Comparison of ENCODE assay signal across 11 cellular contexts in genomic region chr4:15410750-15411149, GRCh38. TPM values are rescaled to one million over a fixed set of nuclear protein-coding genes. Genes with fewer than 3 reads are reported as not detected.
DNase-seq lines count a peak whose midpoint lies in the region; ATAC-seq and TF ChIP-seq lines count a peak whose summit lies in the region.
"Had no signal": no experiment of that assay in that cellular context is flagged by ENCODE, and none has a peak within 500 bp of the region (broad histone marks: within the 10 kb centered on the region; RNA-seq: fewer than 3 reads in every experiment).

No MANE protein-coding gene starts in this region.

- 2 to 7% (median 5%) methylated on average over 6 of the region's 6 CpGs for WGBS in spleen, 5 donors
- WGBS in neuronal stem cell (ENCODE audit: extremely low coverage in 2 of 2, insufficient read length in 2 of 2, insufficient replicate concordance in 1 of 2), 2 donors, result no CpG with 5 or more reads among the region's 6 CpGs
- WGBS in gastroesophageal sphincter (ENCODE audit: low coverage in 1 of 2), 2 donors, result 19 to 42% methylated on average over 4 to 6 of the region's 6 CpGs

- no peak overlapping the region for H3K4me2 ChIP-seq in neuronal stem cell (ENCODE audit: insufficient read depth, low read length, poor library complexity, severe bottlenecking)

- H3K79me1 ChIP-seq in neuronal stem cell (ENCODE audit: low read depth, low read length), result no peaks in the 10 kb centered on the region

- H3K9me3 ChIP-seq in spleen, result no peaks in the 10 kb centered on the region
- no peaks in the 10 kb centered on the region for H3K9me3 ChIP-seq in neuronal stem cell (replicated peaks in 1 of 2; ENCODE audit: control insufficient read depth in 2 of 2, insufficient read depth in 1 of 2, low read depth in 1 of 2, low read length in 2 of 2)
- H3K9me3 ChIP-seq in gastroesophageal sphincter, result no peaks in the 10 kb centered on the region

- peak in 1 of 2 donors; percentile 12 for DNase-seq in activated T-cell treated with anti-CD3 and anti-CD28 coated beads, Interleukin-2, amount 50 U/mL, for 72 hours
- DNase-seq in activated T-cell treated with anti-CD3 and anti-CD28 coated beads, Interleukin-2, amount 50 U/mL, for 1 hour, result no peak
- peak; percentile 73 for DNase-seq in NB4 (ENCODE audit: low read depth)
- peak; percentile 6 for DNase-seq in central memory CD4-positive, alpha-beta T cell
- DNase-seq in spleen, result no peak
- DNase-seq in neuronal stem cell (ENCODE audit: low spot score), result no peak
- no peak for DNase-seq in MCF 10A (ENCODE audit: unreplicated experiment)
- DNase-seq: activated effector memory CD4-positive, alpha-beta T cell treated with Interleukin-2 at 50 U/mL for 16 hours; NCI-H1092 treated with DMSO at 0.1 percent for 48 hours had no signal

- H3K27ac ChIP-seq in spleen, result peak overlapping the region; percentile 51 to 86 (median 78)
- H3K27ac ChIP-seq in neuronal stem cell (replicated peaks; ENCODE audit: low read length), result no peak overlapping the region
- H3K27ac ChIP-seq in gastroesophageal sphincter, result peak overlapping the region in 2 of 4 donors; percentile 35 to 57

- no peaks in the 10 kb centered on the region for H3K36me3 Mint-ChIP-seq in activated T-cell treated with anti-CD3 and anti-CD28 coated beads, Interleukin-2, amount 50 U/mL, for 72 hours (ENCODE audit: insufficient read depth in 2 of 2)
- H3K36me3 Mint-ChIP-seq in MCF 10A (ENCODE audit: insufficient read depth, unreplicated experiment), result no peaks in the 10 kb centered on the region

- H2BK12ac ChIP-seq in neuronal stem cell (ENCODE audit: low read length), result no peak overlapping the region

- H4K91ac ChIP-seq in neuronal stem cell (ENCODE audit: low read depth, low read length, poor library complexity), result no peak overlapping the region

- H2AK5ac ChIP-seq in neuronal stem cell (ENCODE audit: low read depth, low read length), result no peak overlapping the region

- no peak overlapping the region for H2BK15ac ChIP-seq in neuronal stem cell (ENCODE audit: low read length)

- H2AFZ ChIP-seq in neuronal stem cell (ENCODE audit: low read length), result no peak overlapping the region

- H3K27ac Mint-ChIP-seq in activated T-cell treated with anti-CD3 and anti-CD28 coated beads, Interleukin-2, amount 50 U/mL, for 72 hours, result peak overlapping the region; percentile 31
- no peak overlapping the region for H3K27ac Mint-ChIP-seq in MCF 10A (ENCODE audit: low read depth, unreplicated experiment)

- TF ChIP-seq CTCF in NB4 (IDR thresholded peaks at IDR 0.05; ENCODE audit: low read depth, low read length) (no peak), spleen (IDR thresholded peaks at IDR 0.05 in 8 of 11, conservative IDR thresholded peaks at IDR 0.05 in 3 of 11) (peak in 2 of 11 experiments; percentile 24 to 34), gastroesophageal sphincter (IDR thresholded peaks at IDR 0.05) (no peak), MCF 10A (IDR thresholded peaks at IDR 0.05; ENCODE audit: unreplicated experiment) (no peak)

- H3K27me3 ChIP-seq in spleen (replicated peaks in 1 of 7) (no peaks in the 10 kb centered on the region), neuronal stem cell (ENCODE audit: control insufficient read depth in 3 of 3, insufficient read depth in 3 of 3, low read depth in 1 of 3, low read length in 3 of 3) (no peaks in the 10 kb centered on the region), gastroesophageal sphincter (no peaks in the 10 kb centered on the region)

- H3K4ac ChIP-seq in neuronal stem cell (ENCODE audit: low read length), result no peak overlapping the region

- POLR2A ChIA-PET in MCF 10A (lab: Yijun Ruan, JAX), result no interaction called here

- H3K4me3 ChIP-seq in NB4 (ENCODE audit: low read depth, low read length) (peak overlapping the region; percentile 0), spleen (peak overlapping the region in 1 of 8 donors; percentile 43), neuronal stem cell (ENCODE audit: low read length in 2 of 2) (no peak overlapping the region), gastroesophageal sphincter (no peak overlapping the region)

- H3K4me3 Mint-ChIP-seq in activated T-cell treated with anti-CD3 and anti-CD28 coated beads, Interleukin-2, amount 50 U/mL, for 72 hours, result peak overlapping the region; percentile 54 to 73
- no peak overlapping the region for H3K4me3 Mint-ChIP-seq in MCF 10A (ENCODE audit: unreplicated experiment)

- H3K14ac ChIP-seq in neuronal stem cell (ENCODE audit: low read length), result no peak overlapping the region

- H3K23ac ChIP-seq in neuronal stem cell (ENCODE audit: low read depth, low read length, poor library complexity), result no peak overlapping the region

- H4K8ac ChIP-seq in neuronal stem cell (ENCODE audit: low read depth, low read length), result no peak overlapping the region

- H2BK5ac ChIP-seq in neuronal stem cell (ENCODE audit: low read length), result no peak overlapping the region

- no TSS peak for BruUV-seq in MCF 10A (replicated peaks; lab: Mats Ljungman, UMichigan)

- ATAC-seq in activated T-cell treated with anti-CD3 and anti-CD28 coated beads, Interleukin-2, amount 50 U/mL, for 72 hours (replicated peaks in 1 of 2), result peak in 1 of 2 donors; percentile 58
- no peak for ATAC-seq in gastroesophageal sphincter

- no peaks in the 10 kb centered on the region for H3K27me3 Mint-ChIP-seq in activated T-cell treated with anti-CD3 and anti-CD28 coated beads, Interleukin-2, amount 50 U/mL, for 72 hours (ENCODE audit: low read depth)
- H3K27me3 Mint-ChIP-seq in MCF 10A (ENCODE audit: insufficient read depth, unreplicated experiment), result no peaks in the 10 kb centered on the region

- peaks cover 49% of the 10 kb centered on the region for H3K4me1 Mint-ChIP-seq in activated T-cell treated with anti-CD3 and anti-CD28 coated beads, Interleukin-2, amount 50 U/mL, for 72 hours (ENCODE audit: low read depth)
- peaks cover 5% of the 10 kb centered on the region for H3K4me1 Mint-ChIP-seq in MCF 10A (ENCODE audit: insufficient read depth, unreplicated experiment)

- H3K9ac ChIP-seq in neuronal stem cell (ENCODE audit: low read depth, low read length, poor library complexity), result no peak overlapping the region

- no peak overlapping the region for H3K18ac ChIP-seq in neuronal stem cell (ENCODE audit: low read length)

- no peak for TF ChIP-seq POLR2A in NB4 (IDR thresholded peaks at IDR 0.05; ENCODE audit: extremely low read depth, insufficient read length)
- no peak for TF ChIP-seq POLR2A in spleen (IDR thresholded peaks at IDR 0.05)
- TF ChIP-seq POLR2A in gastroesophageal sphincter (IDR thresholded peaks at IDR 0.05), result no peak

- H3K36me3 ChIP-seq in spleen, result no peaks in the 10 kb centered on the region
- no peaks in the 10 kb centered on the region for H3K36me3 ChIP-seq in neuronal stem cell (replicated peaks in 1 of 2; ENCODE audit: control insufficient read depth in 2 of 2, insufficient read depth in 2 of 2, low read length in 2 of 2)
- no peaks in the 10 kb centered on the region for H3K36me3 ChIP-seq in gastroesophageal sphincter

- no peaks in the 10 kb centered on the region for H3K9me3 Mint-ChIP-seq in activated T-cell treated with anti-CD3 and anti-CD28 coated beads, Interleukin-2, amount 50 U/mL, for 72 hours
- peaks cover 7% of the 10 kb centered on the region for H3K9me3 Mint-ChIP-seq in MCF 10A (ENCODE audit: unreplicated experiment)

- CTCF ChIA-PET in MCF 10A (lab: Yijun Ruan, JAX), result no interaction called here

- no peak overlapping the region for H2BK120ac ChIP-seq in neuronal stem cell (ENCODE audit: low read depth, low read length)

- no peak for TF ChIP-seq EP300 in gastroesophageal sphincter (IDR thresholded peaks at IDR 0.05)

- H3K4me1 ChIP-seq in spleen (peaks cover 18 to 75% (median 51%) of the 10 kb centered on the region in 6 donors), neuronal stem cell (ENCODE audit: control insufficient read depth in 2 of 2, insufficient read depth in 1 of 2, low read depth in 1 of 2, low read length in 2 of 2) (no peaks in the 10 kb centered on the region), gastroesophageal sphincter (peaks cover 7 to 47% (median 15%) of the 10 kb centered on the region in 3 donors)

- intact Hi-C loops in spleen (cut with DNase I; ENCODE audit: low total_unique reads) (no loop called here), MCF 10A (cut with micrococcal nuclease) (no loop called here)

RNA-seq across cellular contexts. Expression of gene C1QTNF7, which starts 17.1 kb away (rescaled TPM):
- total RNA-seq in activated T-cell treated with anti-CD3 and anti-CD28 coated beads, Interleukin-2, amount 50 U/mL, for 72 hours, result not detected
- total RNA-seq in spleen (10 to 100 TPM in 4 of 7 donors, 1 to 10 TPM in 3; 3.6 to 22.5 (median 10.8) TPM), gastroesophageal sphincter (10 to 100 TPM; 21.1 to 52.1 (median 37.6) TPM), MCF 10A (2022) (not detected in 2 replicates)
- under 1 TPM; 0.74 to 0.99 (median 0.76) TPM for polyA plus RNA-seq in spleen
- not detected for polyA plus RNA-seq in neuronal stem cell (2013, experiment 1 of 2)
- not detected for polyA plus RNA-seq in neuronal stem cell (2013, experiment 2 of 2)
- polyA plus RNA-seq: neural cell had no signal

RNA-seq across cellular contexts. Expression of gene CC2D2A, which starts 58.9 kb away (rescaled TPM):
- total RNA-seq in activated T-cell treated with anti-CD3 and anti-CD28 coated beads, Interleukin-2, amount 50 U/mL, for 72 hours, result not detected
- total RNA-seq in spleen, result 10 to 100 TPM in 2 of 7 donors, 1 to 10 TPM in 5; 2.8 to 16.6 (median 8.7) TPM
- polyA plus RNA-seq in spleen, result 1 to 10 TPM; 2.6 to 3.8 (median 3.1) TPM
- polyA plus RNA-seq in neuronal stem cell (2013, experiment 1 of 2), result 15.1 TPM
- polyA plus RNA-seq in neuronal stem cell (2013, experiment 2 of 2), result 15.2 TPM
- total RNA-seq in gastroesophageal sphincter, result 10 to 100 TPM; 31.8 to 80.5 (median 58.0) TPM
- 7.7 and 8.6 TPM in 2 replicates for total RNA-seq in MCF 10A (2022)

Comparison
In these comparisons a context has a peak if more than half of its experiments do, and no peak if none do; other contexts are left out.
1. DNase-seq: peak in NB4 (single experiment) and central memory CD4-positive, alpha-beta T cell (single experiment); none in activated T-cell treated with anti-CD3 and anti-CD28 coated beads, Interleukin-2, amount 50 U/mL, for 1 hour (single experiment), spleen (single experiment), neuronal stem cell (single experiment) and MCF 10A (single experiment).